14 cellular contexts compared by ENCODE assay signal in genomic region chr13:21683034-21683733, GRCh38. TPM values are rescaled to one million over a fixed set of nuclear protein-coding genes. Genes with fewer than 3 reads are reported as not detected.
DNase-seq lines count a peak whose midpoint lies in the region; ATAC-seq, FAIRE-seq and TF ChIP-seq lines count a peak whose summit lies in the region.
"Had no signal": no experiment of that assay in that cellular context is flagged by ENCODE, and none has a peak within 500 bp of the region (broad histone marks: within the 10 kb centered on the region; RNA-seq: fewer than 3 reads in every experiment).

No MANE protein-coding gene starts in this region.

- H3K9ac ChIP-seq in BLaER1 treated with 17β-estradiol and CSF1 and Interleukin-3, amounts not matched to agents 10 nM and 100 nM = 0 out of 22 replicates have a peak overlapping the region, but pooled peaks of 1 of the 11 experiments have one; percentile 14
- H3K9ac ChIP-seq in IMR-90 (ENCODE audit: low read depth, low read length) (no peak overlapping the region), mesendoderm (ENCODE audit: low read length) (no peak overlapping the region)

- intact Hi-C loops in IMR-90 (cut with micrococcal nuclease) = no loop called here

- in situ Hi-C loops in IMR-90 (cut with MboI; ENCODE audit: low sequenced_read_pairs) = no loop called here

- 81% methylated on average over 4 of the region's 6 CpGs; no CpG with 5 or more reads in 1 of the 2 experiments for WGBS in IMR-90 (ENCODE audit: extremely low coverage in 2 of 2, insufficient read length in 1 of 2), 2 experiments
- no CpG with 5 or more reads among the region's 6 CpGs for WGBS in mesendoderm (ENCODE audit: extremely low coverage, insufficient coverage, low lambda C conversion rate)

- H2AK9ac ChIP-seq in IMR-90 (replicated peaks; ENCODE audit: low read depth, low read length, poor library complexity) = no peak overlapping the region

- no peak overlapping the region for H3K56ac ChIP-seq in IMR-90 (ENCODE audit: extremely low read depth, insufficient read depth, low read length)
- H3K56ac ChIP-seq in mesendoderm (ENCODE audit: low read length) = no peak overlapping the region

- H3K14ac ChIP-seq in IMR-90 (replicated peaks; ENCODE audit: low read depth, low read length) = peak overlapping the region; percentile 53

- peak overlapping the region; percentile 89 for H2AK5ac ChIP-seq in IMR-90 (ENCODE audit: low read depth, low read length)
- H2AK5ac ChIP-seq in mesendoderm (ENCODE audit: low read length) = no peak overlapping the region

- H3K36me3 ChIP-seq in BLaER1 treated with 17β-estradiol and CSF1 and Interleukin-3, amounts not matched to agents 10 nM and 100 nM = peaks cover 0 to 100% (median 84%) of the 10 kb centered on the region in 11 experiments; a peak in 18 of 22 replicates
- H3K36me3 ChIP-seq in IMR-90 (ENCODE audit: control insufficient read depth, insufficient read depth, low read length) (no peaks in the 10 kb centered on the region), bronchial epithelial cell (ENCODE audit: control insufficient read depth, insufficient read depth, low read length) (no peaks in the 10 kb centered on the region), mesendoderm (ENCODE audit: control insufficient read depth, insufficient read depth, low read length) (no peaks in the 10 kb centered on the region)
- H3K36me3 ChIP-seq: ascending aorta, esophagus muscularis mucosa, prostate gland had no signal

- peak overlapping the region; percentile 13 for H3K23ac ChIP-seq in IMR-90 (ENCODE audit: low read depth, low read length)
- H3K23ac ChIP-seq in mesendoderm (ENCODE audit: low read length) = no peak overlapping the region

- peak; percentile 95 for FAIRE-seq in bronchial epithelial cell (lab: Jason Lieb, UNC)

- TF ChIP-seq CTCF in IMR-90 (conservative IDR thresholded peaks at IDR 0.05; ENCODE audit: low read depth, low read length) (no peak), bronchial epithelial cell (IDR thresholded peaks at IDR 0.05; ENCODE audit: insufficient read depth, low read length, severe bottlenecking) (no peak)

- CTCF ChIA-PET in IMR-90 (lab: Yijun Ruan, JAX) = interaction anchor here (0.6 kb wide), 1 partner anchor 166 kb away, joined by 3 read pairs; no protein-coding TSS in a partner anchor

- peak overlapping the region; percentile 75 for H2BK120ac ChIP-seq in IMR-90 (ENCODE audit: low read depth, low read length)
- no peak overlapping the region for H2BK120ac ChIP-seq in mesendoderm (ENCODE audit: low read depth, low read length)

- peaks cover 9 to 87% (median 57%) of the 10 kb centered on the region in 10 experiments for H3K4me1 ChIP-seq in BLaER1 treated with 17β-estradiol and CSF1 and Interleukin-3, amounts not matched to agents 10 nM and 100 nM
- peaks cover 10% of the 10 kb centered on the region for H3K4me1 ChIP-seq in IMR-90 (ENCODE audit: control insufficient read depth, insufficient read depth, low read length)
- H3K4me1 ChIP-seq in mesendoderm (ENCODE audit: control insufficient read depth, low read depth, low read length) = no peaks in the 10 kb centered on the region
- H3K4me1 ChIP-seq: ascending aorta, Caco-2, esophagus muscularis mucosa, prostate gland had no signal

- H3K18ac ChIP-seq in IMR-90 (ENCODE audit: low read depth, low read length) (peak overlapping the region; percentile 9; the same call in 1 of the 2 replicates), mesendoderm (ENCODE audit: low read length) (no peak overlapping the region)

- no TSS peak for BruUV-seq in IMR-90 (replicated peaks; lab: Mats Ljungman, UMichigan)

- ATAC-seq in IMR-90 (ENCODE audit: low read depth) = peak; percentile 95
- ATAC-seq in HG02885 (IDR thresholded peaks at IDR 0.05; ENCODE audit: poor library complexity, unreplicated experiment) = no peak

- no peak for TF ChIP-seq RAD21 in IMR-90 (IDR thresholded peaks at IDR 0.05; ENCODE audit: low read length)

- H2BK15ac ChIP-seq in IMR-90 (ENCODE audit: low read depth, low read length) (peak overlapping the region; percentile 54; the same call in 1 of the 3 replicates), mesendoderm (replicated peaks; ENCODE audit: low read depth) (no peak overlapping the region)

- dilution Hi-C loops in IMR-90 (cut with HindIII; ENCODE audit: low sequenced_read_pairs, unreplicated experiment) = no loop called here

- H4K5ac ChIP-seq in IMR-90 (ENCODE audit: low read depth, low read length) (peak overlapping the region; percentile 8; the same call in 1 of the 2 replicates), mesendoderm (ENCODE audit: low read length) (no peak overlapping the region)

- no peaks in the 10 kb centered on the region for H3K79me2 ChIP-seq in mesendoderm (ENCODE audit: control insufficient read depth, insufficient read depth, low read length)

- H3K4me3 ChIP-seq in BLaER1 treated with 17β-estradiol and CSF1 and Interleukin-3, amounts not matched to agents 10 nM and 100 nM = no peak overlapping the region
- H3K4me3 ChIP-seq in IMR-90 (ENCODE audit: insufficient read depth, low read depth, low read length) = no peak overlapping the region
- H3K4me3 ChIP-seq in bronchial epithelial cell (ENCODE audit: low read depth, low read length) = no peak overlapping the region
- no peak overlapping the region for H3K4me3 ChIP-seq in mesendoderm (ENCODE audit: low read length)
- H3K4me3 ChIP-seq: ascending aorta, esophagus muscularis mucosa, prostate gland had no signal

- H3K4ac ChIP-seq in IMR-90 (ENCODE audit: low read depth, low read length) (peak overlapping the region; percentile 77), mesendoderm (ENCODE audit: low read depth, low read length) (no peak overlapping the region)

- no peak for TF ChIP-seq POLR2A in IMR-90 (IDR thresholded peaks at IDR 0.05; ENCODE audit: low read depth, low read length)

- peak overlapping the region; percentile 25 to 34; a peak in 1 of 4 replicates for H4K8ac ChIP-seq in IMR-90 (ENCODE audit: low read depth in 2 of 2, low read length in 2 of 2)
- H4K8ac ChIP-seq in mesendoderm (ENCODE audit: low read depth, low read length) = no peak overlapping the region

- peak overlapping the region; percentile 83 for H2BK20ac ChIP-seq in IMR-90 (ENCODE audit: low read depth, low read length)

- H3K9me3 ChIP-seq in BLaER1 treated with 17β-estradiol and CSF1 and Interleukin-3, amounts not matched to agents 10 nM and 100 nM (replicated peaks in 1 of 11) = no peaks in the 10 kb centered on the region
- no peaks in the 10 kb centered on the region for H3K9me3 ChIP-seq in IMR-90 (ENCODE audit: control insufficient read depth, insufficient read depth, low read length)
- H3K9me3 ChIP-seq: ascending aorta, Caco-2, esophagus muscularis mucosa, prostate gland had no signal

- peak overlapping the region in 9 of 11 experiments; percentile 0 to 46 (median 35); a peak in 9 of 22 replicates for H3K27ac ChIP-seq in BLaER1 treated with 17β-estradiol and CSF1 and Interleukin-3, amounts not matched to agents 10 nM and 100 nM
- H3K27ac ChIP-seq in IMR-90 (ENCODE audit: insufficient read depth, low read length) = no peak overlapping the region
- H3K27ac ChIP-seq in mesendoderm (ENCODE audit: low read depth, low read length) = no peak overlapping the region
- H3K27ac ChIP-seq: ascending aorta, esophagus muscularis mucosa, prostate gland had no signal

- peak overlapping the region; percentile 67 for H2AFZ ChIP-seq in IMR-90 (replicated peaks; ENCODE audit: low read length, poor library complexity)

- H3K4me2 ChIP-seq in BLaER1 treated with 17β-estradiol and CSF1 and Interleukin-3, amounts not matched to agents 10 nM and 100 nM = peak overlapping the region; percentile 8 to 67 (median 48); a peak in 21 of 22 replicates
- H3K4me2 ChIP-seq in IMR-90 (ENCODE audit: low read depth, low read length) = no peak overlapping the region
- no peak overlapping the region for H3K4me2 ChIP-seq in mesendoderm (ENCODE audit: low read length)

- DNase-seq in IMR-90 (peak; percentile 88), bronchial epithelial cell (ENCODE audit: low read depth) (peak; percentile 99), myocyte (ENCODE audit: low read depth) (peak; percentile 92), mesendoderm (no peak), activated gamma-delta T cell treated with Interleukin-2 at 50 U/mL for 16 hours (no peak), MV-4-11 (lab: John Stamatoyannopoulos, UW) (no peak)
- DNase-seq: activated CD8-positive, alpha-beta memory T cell treated with anti-CD3 and anti-CD28 coated beads, Interleukin-2, amount 50 U/mL, for 4 hours; Caco-2 had no signal

- H3K79me1 ChIP-seq in IMR-90 (ENCODE audit: low read depth in 1 of 2, low read length in 2 of 2) (no peaks in the 10 kb centered on the region), mesendoderm (ENCODE audit: low read length) (no peaks in the 10 kb centered on the region)

- peaks cover 13% of the 10 kb centered on the region for H3K9me1 ChIP-seq in IMR-90 (ENCODE audit: insufficient read depth, low read length)

- POLR2A ChIA-PET in IMR-90 (lab: Charles Lee; ENCODE audit: unreplicated experiment) = interaction anchor here (0.5 kb wide), 1 partner anchor 82 kb away, joined by 3 read pairs; no protein-coding TSS in a partner anchor

- H4K20me1 ChIP-seq in BLaER1 treated with 17β-estradiol and CSF1 and Interleukin-3, amounts not matched to agents 10 nM and 100 nM = peaks cover 0 to 98% (median 80%) of the 10 kb centered on the region in 11 experiments; a peak in 14 of 22 replicates
- no peaks in the 10 kb centered on the region for H4K20me1 ChIP-seq in IMR-90 (ENCODE audit: insufficient read depth, low read length)

- peak overlapping the region; percentile 66 for H4K91ac ChIP-seq in IMR-90 (ENCODE audit: insufficient read depth, low read depth, low read length)

- peak overlapping the region; percentile 14 for H2BK5ac ChIP-seq in IMR-90 (ENCODE audit: low read depth, low read length, poor library complexity, severe bottlenecking)
- H2BK5ac ChIP-seq in mesendoderm (ENCODE audit: low read length) = no peak overlapping the region

- no peaks in the 10 kb centered on the region for H3K27me3 ChIP-seq in BLaER1 treated with 17β-estradiol and CSF1 and Interleukin-3, amounts not matched to agents 10 nM and 100 nM
- no peaks in the 10 kb centered on the region for H3K27me3 ChIP-seq in IMR-90 (ENCODE audit: control insufficient read depth, insufficient read depth, low read length)
- H3K27me3 ChIP-seq in bronchial epithelial cell (ENCODE audit: control insufficient read depth, insufficient read depth, low read length) = no peaks in the 10 kb centered on the region
- no peaks in the 10 kb centered on the region for H3K27me3 ChIP-seq in mesendoderm (ENCODE audit: insufficient read depth, low read length, poor library complexity)
- H3K27me3 ChIP-seq: ascending aorta had no signal

TF ChIP-seq in IMR-90, 13 proteins besides CTCF, POLR2A, EP300 and RAD21 (continues in another document):
- TF ChIP-seq BHLHE40 (IDR thresholded peaks at IDR 0.05; ENCODE audit: low read depth, low read length) = peak; percentile 58
- no peak for TF ChIP-seq CHD1 (IDR thresholded peaks at IDR 0.05; ENCODE audit: low read depth, low read length)

RNA-seq across cellular contexts. Expression of gene FGF9, which starts 12.3 kb away (rescaled TPM):
- total RNA-seq in IMR-90 (2012; rRNA removed) (under 0.01 TPM in 2 replicates), bronchial epithelial cell (under 0.01 and 0.79 TPM in 2 replicates), myocyte (0.21 and 2.4 TPM in 2 replicates)
- polyA plus RNA-seq in IMR-90 (2012; rRNA removed) = 0.03 and 0.05 TPM in 2 replicates
- 0.01 TPM in 1 of 2 replicates, not detected in the other for polyA plus RNA-seq in IMR-90 (2012; cell fraction: cytosol; rRNA removed)
- 0.07 and 0.39 TPM in 2 replicates for polyA plus RNA-seq in IMR-90 (2012; cell fraction: nucleus; rRNA removed; ENCODE audit: low replicate concordance)
- 0.10 TPM for polyA plus RNA-seq in myocyte (2012)
- polyA plus RNA-seq in mesendoderm (2013, experiment 1 of 2) = 0.06 TPM
- polyA plus RNA-seq in mesendoderm (2013, experiment 2 of 2) = 0.03 TPM
- total RNA-seq: ascending aorta, lung microvascular endothelial cell had no signal

Comparison
In these comparisons a context has a peak if more than half of its experiments do, and no peak if none do; other contexts are left out.
1. H3K27ac ChIP-seq: peak in BLaER1 treated with 17β-estradiol and CSF1 and Interleukin-3, amounts not matched to agents 10 nM and 100 nM (9 of 11); none in IMR-90 (single experiment) and mesendoderm (single experiment).
2. H3K4me2 ChIP-seq: peak in BLaER1 treated with 17β-estradiol and CSF1 and Interleukin-3, amounts not matched to agents 10 nM and 100 nM (11 of 11); none in IMR-90 (single experiment) and mesendoderm (single experiment).
3. DNase-seq: peak in IMR-90 (single experiment), bronchial epithelial cell (single experiment) and myocyte (single experiment); none in mesendoderm (single experiment), activated gamma-delta T cell treated with Interleukin-2 at 50 U/mL for 16 hours (single experiment) and MV-4-11 (single experiment).